In genomic region chr3:101999177-101999778, GRCh38 we compare ENCODE assay signal across 24 cellular contexts.
DNase-seq lines count a peak whose midpoint lies in the region; ATAC-seq and TF ChIP-seq lines count a peak whose summit lies in the region.
"Had no signal": no experiment of that assay in that cellular context is flagged by ENCODE, and none has a peak within 500 bp of the region (broad histone marks: within the 10 kb centered on the region; RNA-seq: fewer than 3 reads in every experiment).

No MANE protein-coding gene starts in this region.

- no peak for TF ChIP-seq CTCF in OCI-LY3 (IDR thresholded peaks at IDR 0.05; ENCODE audit: low read depth, low read length)
- TF ChIP-seq CTCF in hepatocyte (IDR thresholded peaks at IDR 0.05; ENCODE audit: poor library complexity), result no peak
- no peak for TF ChIP-seq CTCF in sigmoid colon (IDR thresholded peaks at IDR 0.05)
- TF ChIP-seq CTCF in WERI-Rb-1 (IDR thresholded peaks at IDR 0.05; ENCODE audit: low read depth, low read length), result no peak
- no peak for TF ChIP-seq CTCF in adrenal gland (IDR thresholded peaks at IDR 0.05)

- no peak for ATAC-seq in HG03439 (IDR thresholded peaks at IDR 0.05; ENCODE audit: unreplicated experiment)
- ATAC-seq: T-cell had no signal

- intact Hi-C loops in sigmoid colon (cut with DNase I) (loop anchor here (5.0 kb wide), 2 partner anchors 208 to 228 kb away; no protein-coding TSS in a partner anchor), adrenal gland (cut with DNase I) (no loop called here)

- H3K9me2 ChIP-seq in hepatocyte (replicated peaks; ENCODE audit: insufficient read depth), result no peaks in the 10 kb centered on the region

- no peak for TF ChIP-seq EP300 in sigmoid colon (IDR thresholded peaks at IDR 0.05)

- H2AFZ ChIP-seq in OCI-LY3 (ENCODE audit: low read depth, low read length), result no peak overlapping the region
- H2AFZ ChIP-seq in hepatocyte, result no peak overlapping the region

- H3K36me3 ChIP-seq in OCI-LY3 (replicated peaks; ENCODE audit: low read depth, low read length), result no peaks in the 10 kb centered on the region
- no peaks in the 10 kb centered on the region for H3K36me3 ChIP-seq in hepatocyte (replicated peaks; ENCODE audit: insufficient read depth, low read depth)
- no peaks in the 10 kb centered on the region for H3K36me3 ChIP-seq in sigmoid colon
- H3K36me3 ChIP-seq in WERI-Rb-1, result no peaks in the 10 kb centered on the region
- H3K36me3 ChIP-seq in adrenal gland (replicated peaks in 1 of 2), result no peaks in the 10 kb centered on the region
- H3K36me3 ChIP-seq: heart right ventricle, vagina had no signal

- H4K20me1 ChIP-seq in OCI-LY3 (ENCODE audit: insufficient read depth, low read length) (no peaks in the 10 kb centered on the region), hepatocyte (ENCODE audit: insufficient read depth, poor library complexity, severe bottlenecking) (no peaks in the 10 kb centered on the region)

- H3K9me3 ChIP-seq in OCI-LY3 (ENCODE audit: insufficient read depth, low read length) (no peaks in the 10 kb centered on the region), hepatocyte (ENCODE audit: low read depth) (no peaks in the 10 kb centered on the region), sigmoid colon (no peaks in the 10 kb centered on the region), WERI-Rb-1 (ENCODE audit: severe bottlenecking) (no peaks in the 10 kb centered on the region), adrenal gland (replicated peaks in 1 of 3) (no peaks in the 10 kb centered on the region)
- H3K9me3 ChIP-seq: heart right ventricle, vagina had no signal

- H3K27me3 ChIP-seq in OCI-LY3 (ENCODE audit: low read depth, low read length) (no peaks in the 10 kb centered on the region), hepatocyte (no peaks in the 10 kb centered on the region), sigmoid colon (no peaks in the 10 kb centered on the region), WERI-Rb-1 (ENCODE audit: insufficient read depth, low read depth, severe bottlenecking) (no peaks in the 10 kb centered on the region), adrenal gland (no peaks in the 10 kb centered on the region)
- H3K27me3 ChIP-seq: heart right ventricle, vagina had no signal

- H3K4me3 ChIP-seq in OCI-LY3 (ENCODE audit: low read length) (no peak overlapping the region), hepatocyte (no peak overlapping the region), sigmoid colon (no peak overlapping the region), WERI-Rb-1 (ENCODE audit: low read depth, low read length) (no peak overlapping the region), adrenal gland (no peak overlapping the region)
- H3K4me3 ChIP-seq: heart right ventricle, lung, skin epidermis, vagina had no signal

- H3K4me1 ChIP-seq in OCI-LY3 (ENCODE audit: low read length) (peaks cover 69% of the 10 kb centered on the region), hepatocyte (ENCODE audit: insufficient read depth) (no peaks in the 10 kb centered on the region), sigmoid colon (peaks cover 0 to 24% (median 14%) of the 10 kb centered on the region in 4 donors), adrenal gland (replicated peaks in 1 of 2) (no peaks in the 10 kb centered on the region)
- H3K4me1 ChIP-seq: vagina had no signal

- no peak for TF ChIP-seq POLR2A in sigmoid colon (IDR thresholded peaks at IDR 0.05)
- TF ChIP-seq POLR2A in adrenal gland (IDR thresholded peaks at IDR 0.05), result no peak

- H3K4me2 ChIP-seq in OCI-LY3 (ENCODE audit: low read length) (peak overlapping the region; percentile 21; the same call in 1 of the 2 replicates), hepatocyte (no peak overlapping the region)

- WGBS in hepatocyte (ENCODE audit: low lambda C conversion rate, missing lambda C conversion rate), result 90% methylated on average over 3 of the region's 3 CpGs
- WGBS in sigmoid colon, 2 donors, result 39 to 71% methylated on average over 3 of the region's 3 CpGs
- WGBS in adrenal gland, 4 donors, result 57 to 73% (median 64%) methylated on average over 3 of the region's 3 CpGs

- H3K27ac ChIP-seq in OCI-LY3 (ENCODE audit: low read length) (no peak overlapping the region), hepatocyte (peak overlapping the region; percentile 0), sigmoid colon (peak overlapping the region in 3 of 4 donors; percentile 11 to 62 (median 27)), WERI-Rb-1 (no peak overlapping the region), adrenal gland (no peak overlapping the region)
- H3K27ac ChIP-seq: heart right ventricle, vagina had no signal

- H3K9ac ChIP-seq in OCI-LY3 (ENCODE audit: low read length), result no peak overlapping the region

- peak; percentile 24 for DNase-seq in Daoy (ENCODE audit: low read depth)
- no peak for DNase-seq in hepatocyte (ENCODE audit: low spot score)
- DNase-seq in sigmoid colon, result no peak
- DNase-seq in KBM-7, result no peak
- no peak for DNase-seq in WERI-Rb-1
- no peak for DNase-seq in adrenal gland
- DNase-seq: activated CD4-positive, alpha-beta T cell treated with anti-CD3 and anti-CD28 coated beads, Interleukin-2, amount 50 U/mL, for 1 hour; activated CD8-positive, alpha-beta memory T cell treated with anti-CD3 and anti-CD28 coated beads, Interleukin-2, amount 50 U/mL, for 48 hours; activated effector memory CD4-positive, alpha-beta T cell treated with Interleukin-2 at 50 U/mL for 16 hours; DMS 273 treated with DMSO at 0.1 percent for 48 hours; endodermal cell; heart right ventricle; immature natural killer cell; naive B cell; NCI-H526; Right ventricle myocardium superior; stimulated activated CD8-positive, alpha-beta memory T cell treated with anti-CD3 and anti-CD28 coated beads, Interleukin-4, amount 100 ng/mL, for 48 hours; substantia nigra; T-cell had no signal

- H3K79me2 ChIP-seq in OCI-LY3 (ENCODE audit: low read length) (no peaks in the 10 kb centered on the region), hepatocyte (no peaks in the 10 kb centered on the region)

- in situ Hi-C loops in KBM-7 (cut with MboI; ENCODE audit: low pct_unique_long_range_greater_than_20kb, low sequenced_read_pairs), result no loop called here

Comparison
In these comparisons a context has a peak if more than half of its experiments do, and no peak if none do; other contexts are left out.
1. H3K27ac ChIP-seq: peak in hepatocyte (single experiment) and sigmoid colon (3 of 4); none in OCI-LY3 (single experiment), WERI-Rb-1 (single experiment) and adrenal gland (0 of 5).